Comparison of ENCODE assay signal across 1 cellular context in the genomic region with DNA sequence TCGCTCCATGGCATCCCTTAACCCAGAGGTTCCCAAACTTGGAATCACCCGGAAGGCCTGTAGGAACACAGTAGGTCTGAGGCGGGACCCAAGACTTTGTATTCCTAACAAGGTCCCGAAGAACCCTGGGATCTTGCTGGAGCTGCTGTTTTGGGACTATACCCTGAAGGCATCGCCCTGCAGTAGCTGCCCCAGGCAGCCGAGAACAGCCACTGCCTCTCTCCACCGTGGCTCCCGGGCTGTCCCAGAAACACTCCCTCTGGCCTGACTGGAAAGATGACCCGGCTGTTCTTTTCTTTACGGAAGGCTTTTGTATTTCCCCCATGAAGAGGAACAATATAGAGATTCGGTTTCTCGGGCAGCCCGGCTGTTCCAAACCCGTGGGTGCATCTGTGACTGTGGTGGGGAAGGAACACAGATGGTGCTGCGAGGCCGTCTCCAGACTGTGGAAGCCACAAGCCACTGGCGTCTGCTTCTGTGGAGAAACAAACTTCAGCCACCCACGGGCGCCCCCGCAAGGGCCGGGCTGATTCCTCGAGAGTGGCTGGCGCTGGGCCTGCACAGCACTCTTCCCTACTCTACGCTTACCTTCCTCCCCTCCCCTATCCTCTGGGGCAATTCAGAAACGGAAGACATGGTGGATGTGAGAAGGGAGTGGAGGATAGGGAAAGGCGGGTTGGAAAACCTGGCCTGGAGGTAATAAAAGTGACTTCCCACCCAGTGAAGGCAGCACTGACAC.
A peak's percentile ranks its signal among the peaks of the same experiment; 100 is the strongest.
TF ChIP-seq lines count a peak whose summit lies in the region.

No MANE protein-coding gene starts in this region.

TF ChIP-seq in K562, 482 proteins besides CTCF, POLR2A, EP300 and RAD21:
- TF ChIP-seq ATF7 (IDR thresholded peaks at IDR 0.05), result peak; percentile 21; the same call in 1 of the 2 replicates
- no peak for TF ChIP-seq NELFE (IDR thresholded peaks at IDR 0.05; ENCODE audit: insufficient read depth, insufficient read length)
- peak; percentile 42; the same call in 1 of the 2 replicates for TF ChIP-seq GABPB1 (CRISPR knock-in tag; IDR thresholded peaks at IDR 0.05)
- TF ChIP-seq CREB1 (IDR thresholded peaks at IDR 0.05), result no peak
- no peak for TF ChIP-seq CREB1 (CRISPR knock-in tag; IDR thresholded peaks at IDR 0.05)
- TF ChIP-seq EWSR1 (IDR thresholded peaks at IDR 0.05; ENCODE audit: borderline replicate concordance, low read depth, partially characterized antibody), result no peak
- TF ChIP-seq ZFPM2 (CRISPR knock-in tag; IDR thresholded peaks at IDR 0.05), result no peak
- TF ChIP-seq, protein P1, sequence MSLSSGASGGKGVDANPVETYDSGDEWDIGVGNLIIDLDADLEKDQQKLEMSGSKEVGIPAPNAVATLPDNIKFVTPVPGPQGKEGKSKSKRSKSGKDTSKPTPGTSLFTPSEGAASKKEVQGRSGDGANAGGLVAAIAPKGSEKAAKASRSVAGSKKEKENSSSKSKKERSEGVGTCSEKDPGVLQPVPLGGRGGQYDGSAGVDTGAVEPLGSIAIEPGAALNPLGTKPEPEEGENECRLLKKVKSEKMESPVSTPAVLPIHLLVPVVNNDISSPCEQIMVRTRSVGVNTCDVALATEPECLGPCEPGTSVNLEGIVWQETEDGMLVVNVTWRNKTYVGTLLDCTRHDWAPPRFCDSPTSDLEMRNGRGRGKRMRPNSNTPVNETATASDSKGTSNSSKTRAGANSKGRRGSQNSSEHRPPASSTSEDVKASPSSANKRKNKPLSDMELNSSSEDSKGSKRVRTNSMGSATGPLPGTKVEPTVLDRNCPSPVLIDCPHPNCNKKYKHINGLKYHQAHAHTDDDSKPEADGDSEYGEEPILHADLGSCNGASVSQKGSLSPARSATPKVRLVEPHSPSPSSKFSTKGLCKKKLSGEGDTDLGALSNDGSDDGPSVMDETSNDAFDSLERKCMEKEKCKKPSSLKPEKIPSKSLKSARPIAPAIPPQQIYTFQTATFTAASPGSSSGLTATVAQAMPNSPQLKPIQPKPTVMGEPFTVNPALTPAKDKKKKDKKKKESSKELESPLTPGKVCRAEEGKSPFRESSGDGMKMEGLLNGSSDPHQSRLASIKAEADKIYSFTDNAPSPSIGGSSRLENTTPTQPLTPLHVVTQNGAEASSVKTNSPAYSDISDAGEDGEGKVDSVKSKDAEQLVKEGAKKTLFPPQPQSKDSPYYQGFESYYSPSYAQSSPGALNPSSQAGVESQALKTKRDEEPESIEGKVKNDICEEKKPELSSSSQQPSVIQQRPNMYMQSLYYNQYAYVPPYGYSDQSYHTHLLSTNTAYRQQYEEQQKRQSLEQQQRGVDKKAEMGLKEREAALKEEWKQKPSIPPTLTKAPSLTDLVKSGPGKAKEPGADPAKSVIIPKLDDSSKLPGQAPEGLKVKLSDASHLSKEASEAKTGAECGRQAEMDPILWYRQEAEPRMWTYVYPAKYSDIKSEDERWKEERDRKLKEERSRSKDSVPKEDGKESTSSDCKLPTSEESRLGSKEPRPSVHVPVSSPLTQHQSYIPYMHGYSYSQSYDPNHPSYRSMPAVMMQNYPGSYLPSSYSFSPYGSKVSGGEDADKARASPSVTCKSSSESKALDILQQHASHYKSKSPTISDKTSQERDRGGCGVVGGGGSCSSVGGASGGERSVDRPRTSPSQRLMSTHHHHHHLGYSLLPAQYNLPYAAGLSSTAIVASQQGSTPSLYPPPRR (CRISPR knock-in tag; IDR thresholded peaks at IDR 0.05; ENCODE audit: borderline replicate concordance), result no peak
- TF ChIP-seq CTBP1 (IDR thresholded peaks at IDR 0.05; ENCODE audit: borderline replicate concordance), result 0 out of 2 replicates have a peak, but pooled peaks have one; percentile 31
- no peak for TF ChIP-seq IFI16 (CRISPR knock-in tag; IDR thresholded peaks at IDR 0.05)
- TF ChIP-seq RFX1 (IDR thresholded peaks at IDR 0.05), result no peak
- TF ChIP-seq ZFX (CRISPR knock-in tag; IDR thresholded peaks at IDR 0.05), result peak; percentile 23; the same call in 1 of the 2 replicates
- TF ChIP-seq, protein P2, sequence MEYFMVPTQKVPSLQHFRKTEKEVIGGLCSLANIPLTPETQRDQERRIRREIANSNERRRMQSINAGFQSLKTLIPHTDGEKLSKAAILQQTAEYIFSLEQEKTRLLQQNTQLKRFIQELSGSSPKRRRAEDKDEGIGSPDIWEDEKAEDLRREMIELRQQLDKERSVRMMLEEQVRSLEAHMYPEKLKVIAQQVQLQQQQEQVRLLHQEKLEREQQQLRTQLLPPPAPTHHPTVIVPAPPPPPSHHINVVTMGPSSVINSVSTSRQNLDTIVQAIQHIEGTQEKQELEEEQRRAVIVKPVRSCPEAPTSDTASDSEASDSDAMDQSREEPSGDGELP (CRISPR knock-in tag; IDR thresholded peaks at IDR 0.05; ENCODE audit: borderline replicate concordance), result peak; percentile 42; the same call in 1 of the 2 replicates
- no peak for TF ChIP-seq KLF6 (CRISPR knock-in tag; IDR thresholded peaks at IDR 0.05; ENCODE audit: borderline replicate concordance)
- no peak for TF ChIP-seq CHD4 (IDR thresholded peaks at IDR 0.05; ENCODE audit: insufficient read depth, insufficient replicate concordance, low read depth, low read length, poor library complexity, severe bottlenecking)
- TF ChIP-seq, protein P3, sequence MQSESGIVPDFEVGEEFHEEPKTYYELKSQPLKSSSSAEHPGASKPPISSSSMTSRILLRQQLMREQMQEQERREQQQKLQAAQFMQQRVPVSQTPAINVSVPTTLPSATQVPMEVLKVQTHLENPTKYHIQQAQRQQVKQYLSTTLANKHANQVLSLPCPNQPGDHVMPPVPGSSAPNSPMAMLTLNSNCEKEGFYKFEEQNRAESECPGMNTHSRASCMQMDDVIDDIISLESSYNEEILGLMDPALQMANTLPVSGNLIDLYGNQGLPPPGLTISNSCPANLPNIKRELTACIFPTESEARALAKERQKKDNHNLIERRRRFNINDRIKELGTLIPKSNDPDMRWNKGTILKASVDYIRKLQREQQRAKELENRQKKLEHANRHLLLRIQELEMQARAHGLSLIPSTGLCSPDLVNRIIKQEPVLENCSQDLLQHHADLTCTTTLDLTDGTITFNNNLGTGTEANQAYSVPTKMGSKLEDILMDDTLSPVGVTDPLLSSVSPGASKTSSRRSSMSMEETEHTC (IDR thresholded peaks at IDR 0.05), result no peak
- TF ChIP-seq EGR1 (conservative IDR thresholded peaks at IDR 0.05), result peak; percentile 77
- TF ChIP-seq NEUROD1 (IDR thresholded peaks at IDR 0.05; ENCODE audit: borderline replicate concordance, low read depth, low read length, partially characterized antibody), result peak; percentile 77
- TF ChIP-seq, protein P4, sequence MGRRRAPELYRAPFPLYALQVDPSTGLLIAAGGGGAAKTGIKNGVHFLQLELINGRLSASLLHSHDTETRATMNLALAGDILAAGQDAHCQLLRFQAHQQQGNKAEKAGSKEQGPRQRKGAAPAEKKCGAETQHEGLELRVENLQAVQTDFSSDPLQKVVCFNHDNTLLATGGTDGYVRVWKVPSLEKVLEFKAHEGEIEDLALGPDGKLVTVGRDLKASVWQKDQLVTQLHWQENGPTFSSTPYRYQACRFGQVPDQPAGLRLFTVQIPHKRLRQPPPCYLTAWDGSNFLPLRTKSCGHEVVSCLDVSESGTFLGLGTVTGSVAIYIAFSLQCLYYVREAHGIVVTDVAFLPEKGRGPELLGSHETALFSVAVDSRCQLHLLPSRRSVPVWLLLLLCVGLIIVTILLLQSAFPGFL (CRISPR knock-in tag; IDR thresholded peaks at IDR 0.05), result 0 out of 2 replicates have a peak, but pooled peaks have one; percentile 70
